In genomic region chr6:40856271-40856670, GRCh38 we compare ENCODE assay signal across 24 cellular contexts.
DNase-seq lines count a peak whose midpoint lies in the region; TF ChIP-seq lines count a peak whose summit lies in the region.
"Had no signal": no experiment of that assay in that cellular context is flagged by ENCODE, and none has a peak within 500 bp of the region (broad histone marks: within the 10 kb centered on the region; RNA-seq: fewer than 3 reads in every experiment).

No MANE protein-coding gene starts in this region.

- no peaks in the 10 kb centered on the region for H3K9me3 ChIP-seq in Caco-2
- H3K9me3 ChIP-seq: BE2C, HAP-1, MG63 had no signal

- H3K4me3 ChIP-seq in AG10803 (ENCODE audit: low read length) (no peak overlapping the region), fibroblast of pulmonary artery (replicated peaks; ENCODE audit: low read depth, low read length) (no peak overlapping the region), Caco-2 (ENCODE audit: low read depth, low read length) (no peak overlapping the region)
- H3K4me3 ChIP-seq: HAP-1, MG63 had no signal

- no peaks in the 10 kb centered on the region for H3K9me3 Mint-ChIP-seq in activated CD4-positive, alpha-beta memory T cell treated with anti-CD3 and anti-CD28 coated beads, Interleukin-2, amount 10 ng/mL, durations not matched to agents 7 days and 5 days
- H3K9me3 Mint-ChIP-seq in Caco-2 (ENCODE audit: unreplicated experiment), result no peaks in the 10 kb centered on the region
- H3K9me3 Mint-ChIP-seq: CD8-positive, alpha-beta memory T cell; HFFc6 had no signal

- peaks cover 4% of the 10 kb centered on the region for H3K4me1 Mint-ChIP-seq in activated CD4-positive, alpha-beta memory T cell treated with anti-CD3 and anti-CD28 coated beads, Interleukin-2, amount 10 ng/mL, durations not matched to agents 7 days and 5 days
- H3K4me1 Mint-ChIP-seq in Caco-2 (ENCODE audit: low read depth, unreplicated experiment), result no peaks in the 10 kb centered on the region
- H3K4me1 Mint-ChIP-seq: CD8-positive, alpha-beta memory T cell had no signal

- no peaks in the 10 kb centered on the region for H3K36me3 ChIP-seq in Caco-2 (ENCODE audit: control insufficient read depth, insufficient read depth, low read length)
- H3K36me3 ChIP-seq: BE2C, HAP-1, MG63 had no signal

- no peaks in the 10 kb centered on the region for H3K4me1 ChIP-seq in Caco-2
- H3K4me1 ChIP-seq: HAP-1 had no signal

- H3K27me3 ChIP-seq in Caco-2 (replicated peaks; ENCODE audit: control insufficient read depth, insufficient read depth, low read length), result no peaks in the 10 kb centered on the region
- H3K27me3 ChIP-seq: BE2C, MG63 had no signal

- H3K4me3 Mint-ChIP-seq in activated CD4-positive, alpha-beta memory T cell treated with anti-CD3 and anti-CD28 coated beads, Interleukin-2, amount 10 ng/mL, durations not matched to agents 7 days and 5 days, result no peak overlapping the region
- no peak overlapping the region for H3K4me3 Mint-ChIP-seq in Caco-2 (ENCODE audit: unreplicated experiment)
- H3K4me3 Mint-ChIP-seq: CD14-positive monocyte; CD8-positive, alpha-beta memory T cell; HFFc6 had no signal

- TF ChIP-seq CTCF in AG10803 (conservative IDR thresholded peaks at IDR 0.05; ENCODE audit: low read length) (no peak), fibroblast of pulmonary artery (IDR thresholded peaks at IDR 0.05; ENCODE audit: low read length, missing control alignments) (no peak), Caco-2 (IDR thresholded peaks at IDR 0.05; ENCODE audit: insufficient read depth in 1 of 2, low read depth in 1 of 2, low read length in 1 of 2, severe bottlenecking in 1 of 2, unreplicated experiment in 1 of 2) (no peak)

- POLR2A ChIA-PET in activated CD4-positive, alpha-beta memory T cell treated with anti-CD3 and anti-CD28 coated beads, Interleukin-2, amount 10 ng/mL, durations not matched to agents 7 days and 5 days (lab: Charles Lee), result no interaction called here
- POLR2A ChIA-PET in Caco-2 (lab: Charles Lee), result no interaction called here

- H3K27ac Mint-ChIP-seq in activated CD4-positive, alpha-beta memory T cell treated with anti-CD3 and anti-CD28 coated beads, Interleukin-2, amount 10 ng/mL, durations not matched to agents 7 days and 5 days, result no peak overlapping the region
- no peak overlapping the region for H3K27ac Mint-ChIP-seq in Caco-2 (ENCODE audit: unreplicated experiment)
- H3K27ac Mint-ChIP-seq: CD8-positive, alpha-beta memory T cell; HFFc6 had no signal

- CTCF ChIA-PET in activated CD4-positive, alpha-beta memory T cell treated with anti-CD3 and anti-CD28 coated beads, Interleukin-2, amount 10 ng/mL, durations not matched to agents 7 days and 5 days (lab: Charles Lee), result interaction anchor here (0.6 to 1.1 kb wide), 2 partner anchors 10 to 17 kb away, joined by 3 read pairs; no protein-coding TSS in a partner anchor
- CTCF ChIA-PET in Caco-2 (lab: Charles Lee), result no interaction called here

- no peaks in the 10 kb centered on the region for H3K36me3 Mint-ChIP-seq in activated CD4-positive, alpha-beta memory T cell treated with anti-CD3 and anti-CD28 coated beads, Interleukin-2, amount 10 ng/mL, durations not matched to agents 7 days and 5 days (ENCODE audit: low read depth)
- no peaks in the 10 kb centered on the region for H3K36me3 Mint-ChIP-seq in Caco-2 (ENCODE audit: insufficient read depth, unreplicated experiment)
- H3K36me3 Mint-ChIP-seq: CD14-positive monocyte; CD8-positive, alpha-beta memory T cell had no signal

- H3K27me3 Mint-ChIP-seq in activated CD4-positive, alpha-beta memory T cell treated with anti-CD3 and anti-CD28 coated beads, Interleukin-2, amount 10 ng/mL, durations not matched to agents 7 days and 5 days, result peaks cover 7% of the 10 kb centered on the region
- peaks cover 6% of the 10 kb centered on the region for H3K27me3 Mint-ChIP-seq in Caco-2 (ENCODE audit: insufficient read depth, unreplicated experiment)

- DNase-seq in AG10803 (ENCODE audit: low read depth) (peak; percentile 39), HT1080 (ENCODE audit: low read depth) (peak; percentile 49), fibroblast of pulmonary artery (ENCODE audit: low read depth) (peak; percentile 6), superior temporal gyrus (ENCODE audit: extremely low spot score) (peak; percentile 58), NCI-H2196 treated with DMSO at 0.1 percent for 48 hours (lab: John Stamatoyannopoulos, UW; ENCODE audit: unreplicated experiment) (no peak), Caco-2 (no peak)
- no peak for DNase-seq in activated CD4-positive, alpha-beta memory T cell treated with anti-CD3 and anti-CD28 coated beads, Interleukin-2, amount 10 ng/mL, durations not matched to agents 7 days and 5 days
- DNase-seq: BE2C; Calu3; CD8-positive, alpha-beta memory T cell; DMS79 treated with DMSO at 0.1 percent for 48 hours; GOT3; HFFc6; IMR-90; KG1; MG63; NCI-H1105 treated with DMSO at 0.1 percent for 48 hours; NCI-H146; NCI-H1930; NCI-H2107; NCI-H526 treated with DMSO at 0.1 percent for 48 hours; SHP77 had no signal

- no TSS peak for BruUV-seq in Caco-2 (replicated peaks; lab: Mats Ljungman, UMichigan)

- intact Hi-C loops in Caco-2 (cut with micrococcal nuclease; ENCODE audit: unreplicated experiment), result no loop called here

Comparison
In these comparisons a context has a peak if more than half of its experiments do, and no peak if none do; other contexts are left out.
1. DNase-seq: peak in AG10803 (single experiment), HT1080 (single experiment), fibroblast of pulmonary artery (single experiment) and superior temporal gyrus (single experiment); none in activated CD4-positive, alpha-beta memory T cell treated with anti-CD3 and anti-CD28 coated beads, Interleukin-2, amount 10 ng/mL, durations not matched to agents 7 days and 5 days (single experiment), NCI-H2196 treated with DMSO at 0.1 percent for 48 hours (single experiment) and Caco-2 (0 of 2).